ENCODE assay signal across 25 cellular contexts in the genomic region with DNA sequence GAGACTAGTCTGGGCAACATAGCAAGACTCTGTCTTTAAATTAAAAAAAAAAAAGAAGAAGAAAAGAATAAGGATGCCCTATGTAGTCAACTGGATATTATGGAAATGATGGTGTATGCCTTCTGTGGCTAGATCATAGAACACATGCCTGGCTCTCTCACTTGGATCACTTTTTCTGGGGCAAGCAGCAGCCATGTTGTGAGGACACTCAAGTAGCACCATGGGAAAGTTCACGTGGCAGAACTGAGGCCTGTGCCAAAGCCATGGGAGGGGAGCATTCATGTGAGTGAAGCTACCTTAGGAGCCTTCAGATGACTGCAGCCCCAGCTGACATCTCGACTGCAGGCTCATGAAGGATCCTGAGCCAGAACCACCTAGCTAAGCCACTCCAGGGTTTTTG. TPM values are rescaled to one million over a fixed set of nuclear protein-coding genes. Genes with fewer than 3 reads are reported as not detected.
DNase-seq lines count a peak whose midpoint lies in the region; ATAC-seq and TF ChIP-seq lines count a peak whose summit lies in the region.
"Had no signal": no experiment of that assay in that cellular context is flagged by ENCODE, and none has a peak within 500 bp of the region (broad histone marks: within the 10 kb centered on the region; RNA-seq: fewer than 3 reads in every experiment).

No MANE protein-coding gene starts in this region.

- H3K36me3 ChIP-seq in HCT116 (ENCODE audit: control insufficient read depth in 1 of 2, insufficient read depth in 2 of 2, low read length in 2 of 2) (peaks cover 19 to 77% of the 10 kb centered on the region in 2 experiments), HEK293 (ENCODE audit: control insufficient read depth in 2 of 2, insufficient read depth in 1 of 2, low read length in 2 of 2) (peaks cover 40 to 78% of the 10 kb centered on the region in 2 experiments)
- H3K36me3 ChIP-seq in naive thymus-derived CD4-positive, alpha-beta T cell (ENCODE audit: control insufficient read depth in 2 of 3, insufficient read depth in 3 of 3, low read length in 3 of 3), result peaks cover 0 to 6% (median 0%) of the 10 kb centered on the region in 3 experiments
- H3K36me3 ChIP-seq: BE2C had no signal

- no peak overlapping the region for H3K27ac ChIP-seq in HCT116 (ENCODE audit: low read depth, low read length)
- H3K27ac ChIP-seq in HEK293 (ENCODE audit: extremely low read depth, low read depth, low read length), result no peak overlapping the region
- no peak overlapping the region for H3K27ac ChIP-seq in naive thymus-derived CD4-positive, alpha-beta T cell (ENCODE audit: low read depth, low read length)
- H3K27ac ChIP-seq: BLaER1 had no signal

- CTCF ChIA-PET in HCT116 (lab: Charles Lee), result interaction anchor here (1.9 kb wide), 1 partner anchor 10 kb away, joined by 5 read pairs; no protein-coding TSS in a partner anchor
- CTCF ChIA-PET in HEK293 (lab: Yijun Ruan, JAX), result interaction anchor here (0.7 to 1.4 kb wide), 4 partner anchors 11 to 108 kb away, joined by 4 to 7 read pairs (median 6); a partner anchor contains a TSS
- CTCF ChIA-PET in naive thymus-derived CD4-positive, alpha-beta T cell (lab: Charles Lee), result no interaction called here

- H3K9me3 Mint-ChIP-seq in naive thymus-derived CD4-positive, alpha-beta T cell, result peaks cover 0 to 16% (median 6%) of the 10 kb centered on the region in 11 donors

- H3K36me3 Mint-ChIP-seq in naive thymus-derived CD4-positive, alpha-beta T cell, result peaks cover 13 to 62% (median 43%) of the 10 kb centered on the region in 5 donors

- RAD21 ChIA-PET in HCT116 (lab: Charles Lee; ENCODE audit: low non-redundant PET in 1 of 2, low total read pairs in 2 of 2, uncharacterized antibody in 2 of 2, unreplicated experiment in 2 of 2), result no interaction called here

- POLR2A ChIA-PET in HCT116 (lab: Charles Lee) (no interaction called here), HEK293 (lab: Yijun Ruan, JAX) (interaction anchor here (1.8 to 2.7 kb wide), 2 partner anchors 10 kb away, joined by 14 to 15 read pairs; no protein-coding TSS in a partner anchor)
- POLR2A ChIA-PET in naive thymus-derived CD4-positive, alpha-beta T cell (lab: Charles Lee), result no interaction called here

- H3K27me3 ChIP-seq in HCT116 (ENCODE audit: insufficient read depth, low read length), result no peaks in the 10 kb centered on the region
- no peaks in the 10 kb centered on the region for H3K27me3 ChIP-seq in naive thymus-derived CD4-positive, alpha-beta T cell (ENCODE audit: control insufficient read depth in 2 of 2, insufficient read depth in 2 of 2, low read length in 2 of 2)
- H3K27me3 ChIP-seq: BE2C, BLaER1 had no signal

- H4K20me1 ChIP-seq in HCT116 (ENCODE audit: insufficient read depth), result no peaks in the 10 kb centered on the region
- H4K20me1 ChIP-seq: BLaER1 had no signal

- H3K4me2 ChIP-seq in HCT116 (ENCODE audit: low read length), result no peak overlapping the region
- H3K4me2 ChIP-seq: BLaER1 had no signal

- no peak overlapping the region for H3K9ac ChIP-seq in HCT116 (ENCODE audit: low read length)
- H3K9ac ChIP-seq: BLaER1 had no signal

- H3K27ac Mint-ChIP-seq in naive thymus-derived CD4-positive, alpha-beta T cell, result no peak overlapping the region

- H3K79me2 ChIP-seq in HCT116 (ENCODE audit: insufficient read depth, low read length), result peaks cover 28% of the 10 kb centered on the region; the same call in 1 of the 2 replicates

- H3K4me3 ChIP-seq in HCT116 (replicated peaks in 1 of 2; ENCODE audit: low read depth in 1 of 2, low read length in 2 of 2), result no peak overlapping the region
- no peak overlapping the region for H3K4me3 ChIP-seq in HEK293 (ENCODE audit: low read depth, low read length)
- no peak overlapping the region for H3K4me3 ChIP-seq in naive thymus-derived CD4-positive, alpha-beta T cell (ENCODE audit: low read length)
- H3K4me3 ChIP-seq: BLaER1 had no signal

- no TSS peak for BruUV-seq in HCT116 (replicated peaks; lab: Mats Ljungman, UMichigan)

- no peaks in the 10 kb centered on the region for H3K9me2 ChIP-seq in HCT116 (ENCODE audit: insufficient read depth)

- no peak for TF ChIP-seq RAD21 in HCT116 (IDR thresholded peaks at IDR 0.05; ENCODE audit: low read depth)

- DNase-seq in HCT116 (ENCODE audit: low read depth, low spot score), result no peak
- DNase-seq in naive thymus-derived CD4-positive, alpha-beta T cell, result peak in 1 of 9 donors; percentile 1
- DNase-seq in activated gamma-delta T cell (lab: John Stamatoyannopoulos, UW), result no peak
- DNase-seq: 8988T; ACHN; BE2C; CD4-positive, alpha-beta memory T cell; CD4-positive, CD25-positive, alpha-beta regulatory T cell; CD8-positive, alpha-beta memory T cell; COR-L47; DMS 273 treated with DMSO at 0.1 percent for 48 hours; DMS153; DMS53; DMS79; DND-41; EL; GDM1 had no signal

- TF ChIP-seq POLR2A in HCT116 (IDR thresholded peaks at IDR 0.05; ENCODE audit: borderline replicate concordance, extremely low read depth, insufficient read depth, insufficient read length), result no peak

- TF ChIP-seq CTCF in HCT116 (IDR thresholded peaks at IDR 0.05 in 2 of 3, conservative IDR thresholded peaks at IDR 0.05 in 1 of 3; ENCODE audit: borderline replicate concordance in 1 of 3, insufficient read depth in 1 of 3, low read depth in 2 of 3, low read length in 2 of 3), result no peak
- TF ChIP-seq CTCF in HEK293 (tag by site-specific recombination; IDR thresholded peaks at IDR 0.05), result no peak

- no peak overlapping the region for H2AFZ ChIP-seq in HCT116 (ENCODE audit: low read depth, low read length, poor library complexity, severe bottlenecking)

- ATAC-seq in HCT116 (no peak), HG03457 (IDR thresholded peaks at IDR 0.05; ENCODE audit: unreplicated experiment) (no peak)
- ATAC-seq in naive thymus-derived CD4-positive, alpha-beta T cell, result peak; percentile 23

- H3K4me1 ChIP-seq in HCT116 (ENCODE audit: control insufficient read depth in 1 of 2, insufficient read depth in 2 of 2, low read length in 2 of 2) (no peaks in the 10 kb centered on the region), HEK293 (ENCODE audit: control insufficient read depth, insufficient read depth, low read length) (no peaks in the 10 kb centered on the region)
- H3K4me1 ChIP-seq in naive thymus-derived CD4-positive, alpha-beta T cell (ENCODE audit: control insufficient read depth in 2 of 2, insufficient read depth in 2 of 2, low read length in 2 of 2), result no peaks in the 10 kb centered on the region
- H3K4me1 ChIP-seq: BE2C had no signal

- no peak overlapping the region for H3K4me3 Mint-ChIP-seq in naive thymus-derived CD4-positive, alpha-beta T cell
- H3K4me3 Mint-ChIP-seq: CD14-positive monocyte; CD4-positive, alpha-beta memory T cell; CD8-positive, alpha-beta memory T cell had no signal

- H3K9me3 ChIP-seq in HCT116 (ENCODE audit: control insufficient read depth in 1 of 2, insufficient read depth in 1 of 2, low read depth in 1 of 2, low read length in 2 of 2) (peaks cover 0 to 11% of the 10 kb centered on the region in 2 experiments; a peak in 1 of 4 replicates), HEK293 (ENCODE audit: control insufficient read depth, insufficient read depth, low read depth, low read length) (peaks cover 10% of the 10 kb centered on the region)
- H3K9me3 ChIP-seq in naive thymus-derived CD4-positive, alpha-beta T cell (ENCODE audit: control insufficient read depth in 2 of 3, low read length in 3 of 3), result no peaks in the 10 kb centered on the region
- H3K9me3 ChIP-seq: BE2C had no signal

- H3K4me1 Mint-ChIP-seq in naive thymus-derived CD4-positive, alpha-beta T cell, result peaks cover 0 to 3% (median 0%) of the 10 kb centered on the region in 7 donors
- H3K4me1 Mint-ChIP-seq: CD14-positive monocyte had no signal

- intact Hi-C loops in HCT116 (cut with micrococcal nuclease), result no loop called here
- intact Hi-C loops in naive thymus-derived CD4-positive, alpha-beta T cell (cut with micrococcal nuclease), result no loop called here

- H3K27me3 Mint-ChIP-seq in naive thymus-derived CD4-positive, alpha-beta T cell, result no peaks in the 10 kb centered on the region
- H3K27me3 Mint-ChIP-seq: CD4-positive, alpha-beta memory T cell; CD4-positive, CD25-positive, alpha-beta regulatory T cell had no signal

TF ChIP-seq in HCT116, 20 proteins besides CTCF, POLR2A, EP300 and RAD21:
- TF ChIP-seq, protein P1, sequence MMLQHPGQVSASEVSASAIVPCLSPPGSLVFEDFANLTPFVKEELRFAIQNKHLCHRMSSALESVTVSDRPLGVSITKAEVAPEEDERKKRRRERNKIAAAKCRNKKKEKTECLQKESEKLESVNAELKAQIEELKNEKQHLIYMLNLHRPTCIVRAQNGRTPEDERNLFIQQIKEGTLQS (IDR thresholded peaks at IDR 0.05), result no peak
- peak; percentile 41 for TF ChIP-seq YY1 (IDR thresholded peaks at IDR 0.05; ENCODE audit: extremely low read depth, insufficient replicate concordance, low read depth, low read length)
TF ChIP-seq in HCT116: peak in this region for 1.

RNA-seq across cellular contexts. Expression of a gene that starts 12.0 kb away (rescaled TPM):
- 98.1 TPM for total RNA-seq in HCT116 (2021; ENCODE audit: unreplicated experiment)
- polyA plus RNA-seq in HCT116 (2012), result 161 and 211 TPM in 2 replicates
- 100 to 1,000 TPM in 1 of 5 experiments, 10 to 100 TPM in 2, 1 to 10 TPM in 2; 3.2 to 358 (median 14.4) TPM for total RNA-seq in naive thymus-derived CD4-positive, alpha-beta T cell
- polyA plus RNA-seq in naive thymus-derived CD4-positive, alpha-beta T cell, result 1 to 10 TPM in 1 of 2 donors, under 1 TPM in 1; 0.77 to 3.2 TPM

RNA-seq across cellular contexts. Expression of a gene that starts 18.4 kb away (rescaled TPM):
- total RNA-seq in HCT116 (2021; ENCODE audit: unreplicated experiment), result 28.7 TPM
- polyA plus RNA-seq in HCT116 (2012), result 33.7 and 34.8 TPM in 2 replicates
- total RNA-seq in naive thymus-derived CD4-positive, alpha-beta T cell, result under 1 TPM; 0.35 to 0.97 (median 0.51) TPM
- polyA plus RNA-seq in naive thymus-derived CD4-positive, alpha-beta T cell, result 1 to 10 TPM in 1 of 2 donors, under 1 TPM in 1; 0.34 to 2.0 TPM
- polyA plus RNA-seq: CD4-positive, CD25-positive, alpha-beta regulatory T cell; CD8-positive, alpha-beta memory T cell had no signal

RNA-seq across cellular contexts. Expression of a gene that starts 38.6 kb away (rescaled TPM):
- 39.6 TPM for total RNA-seq in HCT116 (2021; ENCODE audit: unreplicated experiment)
- 37.5 and 37.7 TPM in 2 replicates for polyA plus RNA-seq in HCT116 (2012)
- total RNA-seq in naive thymus-derived CD4-positive, alpha-beta T cell, result 10 to 100 TPM; 21.7 to 29.1 (median 25.9) TPM
- polyA plus RNA-seq in naive thymus-derived CD4-positive, alpha-beta T cell, result 10 to 100 TPM; 13.1 to 16.1 TPM

RNA-seq across cellular contexts. Expression of a gene that starts 46.1 kb away (rescaled TPM):
- total RNA-seq in HCT116 (2021; ENCODE audit: unreplicated experiment), result not detected
- 0.16 and 0.20 TPM in 2 replicates for polyA plus RNA-seq in HCT116 (2012)
- total RNA-seq in naive thymus-derived CD4-positive, alpha-beta T cell, result 1 to 10 TPM in 3 of 5 experiments, under 1 TPM in 2; 0.56 to 1.7 (median 1.1) TPM
- polyA plus RNA-seq in naive thymus-derived CD4-positive, alpha-beta T cell, result 1 to 10 TPM in 1 of 2 donors, under 1 TPM in 1; 0.97 to 1.3 TPM
- total RNA-seq: Daoy, G401 had no signal
- polyA plus RNA-seq: CD14-positive monocyte had no signal

RNA-seq across cellular contexts. Expression of a gene that starts 57.9 kb away (rescaled TPM):
- total RNA-seq in HCT116 (2021; ENCODE audit: unreplicated experiment), result not detected
- polyA plus RNA-seq in HCT116 (2012), result 0.04 TPM in 1 of 2 replicates, not detected in the other
- not detected for total RNA-seq in naive thymus-derived CD4-positive, alpha-beta T cell
- polyA plus RNA-seq in naive thymus-derived CD4-positive, alpha-beta T cell, result not detected
- total RNA-seq: A673; CD4-positive, alpha-beta memory T cell; CD4-positive, CD25-positive, alpha-beta regulatory T cell; CD8-positive, alpha-beta memory T cell; Daoy; G401 had no signal
- polyA plus RNA-seq: AG04450; CD14-positive monocyte; CD4-positive, alpha-beta memory T cell; CD4-positive, CD25-positive, alpha-beta regulatory T cell; CD8-positive, alpha-beta memory T cell had no signal

Comparison
In these comparisons a context has a peak if more than half of its experiments do, and no peak if none do; other contexts are left out.
1. RNA of a gene that starts 18.4 kb away (total RNA-seq): 28.7 TPM in HCT116 (single experiment); 0.35 to 0.97 TPM in naive thymus-derived CD4-positive, alpha-beta T cell; every median in the first group is over 10 times any median in the second.